ENCODE assay signal across 23 cellular contexts in the genomic region with DNA sequence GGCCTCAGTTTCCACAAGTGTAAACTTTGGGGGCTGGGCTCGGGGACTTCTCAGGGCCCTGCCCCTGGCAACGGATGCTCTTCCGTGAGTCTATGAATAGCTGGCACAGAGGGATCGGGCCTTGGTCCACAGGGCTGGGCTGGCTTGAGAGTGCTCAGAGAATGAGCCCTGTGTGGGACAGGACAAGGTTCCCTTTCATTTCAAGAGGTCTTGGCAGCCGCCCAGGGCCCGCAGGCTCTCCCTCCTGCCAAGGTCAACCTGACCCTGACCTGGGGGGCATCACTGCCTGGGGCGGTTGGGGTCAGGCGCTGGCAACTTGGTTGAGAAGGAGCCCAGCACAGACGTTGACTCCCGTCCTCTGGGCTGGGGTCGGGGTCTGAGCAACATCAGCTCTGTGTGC. TPM values are rescaled to one million over a fixed set of nuclear protein-coding genes. Genes with fewer than 3 reads are reported as not detected.
DNase-seq lines count a peak whose midpoint lies in the region; ATAC-seq, FAIRE-seq and TF ChIP-seq lines count a peak whose summit lies in the region.
"Had no signal": no experiment of that assay in that cellular context is flagged by ENCODE, and none has a peak within 500 bp of the region (broad histone marks: within the 10 kb centered on the region; RNA-seq: fewer than 3 reads in every experiment).

No MANE protein-coding gene starts in this region.

- no peaks in the 10 kb centered on the region for H3K36me3 Mint-ChIP-seq in naive thymus-derived CD4-positive, alpha-beta T cell
- H3K36me3 Mint-ChIP-seq in chondrocyte (ENCODE audit: low read depth) = no peaks in the 10 kb centered on the region
- H3K36me3 Mint-ChIP-seq: activated naive CD8-positive, alpha-beta T cell treated with anti-CD3 and anti-CD28 coated beads, Interleukin-2, amount 10 ng/mL, durations not matched to agents 7 days and 5 days; CD4-positive, CD25-positive, alpha-beta regulatory T cell had no signal

- DNase-seq in Right ventricle myocardium inferior (ENCODE audit: missing footprints) = no peak
- DNase-seq in right atrium auricular region (ENCODE audit: low spot score) = no peak
- peak; percentile 66 for DNase-seq in left ventricle myocardium superior
- DNase-seq in pancreas = peak in 4 of 6 donors; percentile 41 to 83 (median 56)
- no peak for DNase-seq in GM19240 (ENCODE audit: insufficient read length, low spot score)
- DNase-seq in naive thymus-derived CD4-positive, alpha-beta T cell = no peak
- no peak for DNase-seq in chondrocyte (ENCODE audit: low spot score)
- DNase-seq: 8988T; activated CD8-positive, alpha-beta memory T cell treated with anti-CD3 and anti-CD28 coated beads for 24 hours; activated gamma-delta T cell; activated naive CD8-positive, alpha-beta T cell treated with anti-CD3 and anti-CD28 coated beads, Interleukin-2, amount 10 ng/mL, durations not matched to agents 7 days and 5 days; CD4-positive, CD25-positive, alpha-beta regulatory T cell; cerebellar nuclear complex; GM23248; HFFc6; mammary epithelial cell had no signal

- H3K36me3 ChIP-seq in right atrium auricular region (no peaks in the 10 kb centered on the region), pancreas (no peaks in the 10 kb centered on the region)
- H3K36me3 ChIP-seq in naive thymus-derived CD4-positive, alpha-beta T cell (ENCODE audit: control insufficient read depth in 2 of 3, insufficient read depth in 3 of 3, low read length in 3 of 3) = no peaks in the 10 kb centered on the region

- POLR2A ChIA-PET in naive thymus-derived CD4-positive, alpha-beta T cell (lab: Charles Lee) = no interaction called here

- ATAC-seq in Right ventricle myocardium inferior (peak; percentile 27), left ventricle myocardium superior (peak; percentile 74), pancreas (peak in 3 of 4 donors; percentile 35 to 64 (median 51)), GM19035 (IDR thresholded peaks at IDR 0.05; ENCODE audit: unreplicated experiment) (no peak)
- no peak for ATAC-seq in naive thymus-derived CD4-positive, alpha-beta T cell
- ATAC-seq: GM12878, psoas muscle had no signal

- intact Hi-C loops in Right ventricle myocardium inferior (cut with DNase I) (no loop called here), left ventricle myocardium superior (cut with micrococcal nuclease) (no loop called here), pancreas (cut with DNase I) (no loop called here)
- intact Hi-C loops in naive thymus-derived CD4-positive, alpha-beta T cell (cut with micrococcal nuclease) = no loop called here

- peaks cover 14 to 26% (median 21%) of the 10 kb centered on the region in 5 donors for H3K27me3 Mint-ChIP-seq in naive thymus-derived CD4-positive, alpha-beta T cell
- no peaks in the 10 kb centered on the region for H3K27me3 Mint-ChIP-seq in chondrocyte (ENCODE audit: low read depth)

- peaks cover 3 to 20% (median 8%) of the 10 kb centered on the region in 7 donors for H3K4me1 Mint-ChIP-seq in naive thymus-derived CD4-positive, alpha-beta T cell
- H3K4me1 Mint-ChIP-seq in chondrocyte (ENCODE audit: low read depth) = peaks cover 36% of the 10 kb centered on the region

- CTCF ChIA-PET in naive thymus-derived CD4-positive, alpha-beta T cell (lab: Charles Lee) = no interaction called here

- H3K4me3 Mint-ChIP-seq in naive thymus-derived CD4-positive, alpha-beta T cell = no peak overlapping the region
- no peak overlapping the region for H3K4me3 Mint-ChIP-seq in chondrocyte (ENCODE audit: unreplicated experiment)
- H3K4me3 Mint-ChIP-seq: activated naive CD8-positive, alpha-beta T cell treated with anti-CD3 and anti-CD28 coated beads, Interleukin-2, amount 10 ng/mL, durations not matched to agents 7 days and 5 days; CD4-positive, CD25-positive, alpha-beta regulatory T cell; HFFc6 had no signal

- no peaks in the 10 kb centered on the region for H3K9me3 Mint-ChIP-seq in naive thymus-derived CD4-positive, alpha-beta T cell
- no peaks in the 10 kb centered on the region for H3K9me3 Mint-ChIP-seq in chondrocyte (ENCODE audit: low read depth)
- H3K9me3 Mint-ChIP-seq: activated naive CD8-positive, alpha-beta T cell treated with anti-CD3 and anti-CD28 coated beads, Interleukin-2, amount 10 ng/mL, durations not matched to agents 7 days and 5 days; HFFc6 had no signal

- H3K4me3 ChIP-seq in right atrium auricular region (no peak overlapping the region), pancreas (no peak overlapping the region)
- no peak overlapping the region for H3K4me3 ChIP-seq in naive thymus-derived CD4-positive, alpha-beta T cell (ENCODE audit: low read length)
- H3K4me3 ChIP-seq: dorsolateral prefrontal cortex, GM12878, GM23248, psoas muscle, skin epidermis had no signal

- H3K9me3 ChIP-seq in right atrium auricular region (no peaks in the 10 kb centered on the region), pancreas (no peaks in the 10 kb centered on the region)
- no peaks in the 10 kb centered on the region for H3K9me3 ChIP-seq in naive thymus-derived CD4-positive, alpha-beta T cell (ENCODE audit: control insufficient read depth in 2 of 3, low read length in 3 of 3)
- H3K9me3 ChIP-seq: psoas muscle had no signal

- H3K4me1 ChIP-seq in right atrium auricular region (peaks cover 0 to 29% of the 10 kb centered on the region in 2 donors), pancreas (no peaks in the 10 kb centered on the region)
- peaks cover 0 to 7% of the 10 kb centered on the region in 2 donors for H3K4me1 ChIP-seq in naive thymus-derived CD4-positive, alpha-beta T cell (ENCODE audit: control insufficient read depth in 2 of 2, insufficient read depth in 2 of 2, low read length in 2 of 2)

- FAIRE-seq in pancreas (lab: Jason Lieb, UNC) = no peak
- FAIRE-seq: GM12878, keratinocyte had no signal

- no peak for TF ChIP-seq CTCF in right atrium auricular region (IDR thresholded peaks at IDR 0.05)
- TF ChIP-seq CTCF in pancreas (IDR thresholded peaks at IDR 0.05) = no peak
- TF ChIP-seq CTCF in chondrocyte (IDR thresholded peaks at IDR 0.05) = no peak

- whole genome bisulfite sequencing in pancreas, 2 donors = 45 to 53% methylated on average over 11 of the region's 11 CpGs

- no peak overlapping the region for H3K27ac Mint-ChIP-seq in naive thymus-derived CD4-positive, alpha-beta T cell
- no peak overlapping the region for H3K27ac Mint-ChIP-seq in chondrocyte (ENCODE audit: unreplicated experiment)
- H3K27ac Mint-ChIP-seq: activated naive CD8-positive, alpha-beta T cell treated with anti-CD3 and anti-CD28 coated beads, Interleukin-2, amount 10 ng/mL, durations not matched to agents 7 days and 5 days; CD4-positive, CD25-positive, alpha-beta regulatory T cell; HFFc6 had no signal

- H3K27ac ChIP-seq in right atrium auricular region (no peak overlapping the region), pancreas (no peak overlapping the region)
- H3K27ac ChIP-seq in naive thymus-derived CD4-positive, alpha-beta T cell (ENCODE audit: low read depth, low read length) = no peak overlapping the region
- H3K27ac ChIP-seq: dorsolateral prefrontal cortex, GM23248, psoas muscle had no signal

- H3K27me3 ChIP-seq in right atrium auricular region (no peaks in the 10 kb centered on the region), pancreas (no peaks in the 10 kb centered on the region)
- H3K27me3 ChIP-seq in naive thymus-derived CD4-positive, alpha-beta T cell (ENCODE audit: control insufficient read depth in 2 of 2, insufficient read depth in 2 of 2, low read length in 2 of 2) = peaks cover 2 to 9% of the 10 kb centered on the region in 2 donors

RNA-seq across cellular contexts. Expression of gene EPHB3, which starts 36.2 kb away (rescaled TPM):
- total RNA-seq in Right ventricle myocardium inferior (1.6 TPM), right atrium auricular region (1 to 10 TPM; 2.1 to 5.1 TPM), left ventricle myocardium superior (1.6 TPM), pancreas (10 to 100 TPM in 4 of 6 donors, 1 to 10 TPM in 2; 5.8 to 17.3 (median 13.2) TPM), chondrocyte (7.2 to 11.6 TPM (median 7.5 TPM) in 3 replicates)
- polyA plus RNA-seq in pancreas = 10 to 100 TPM; 11.7 to 13.3 TPM
- total RNA-seq in naive thymus-derived CD4-positive, alpha-beta T cell = under 1 TPM; 0.07 to 0.49 (median 0.32) TPM
- polyA plus RNA-seq in naive thymus-derived CD4-positive, alpha-beta T cell = under 1 TPM; 0.04 to 0.35 TPM
- total RNA-seq: CD4-positive, CD25-positive, alpha-beta regulatory T cell; GM12878; NCI-H460 had no signal
- polyA plus RNA-seq: CD4-positive, CD25-positive, alpha-beta regulatory T cell had no signal

Comparison
In these comparisons a context has a peak if more than half of its experiments do, and no peak if none do; other contexts are left out.
1. DNase-seq: peak in left ventricle myocardium superior (single experiment) and pancreas (4 of 6); none in Right ventricle myocardium inferior (single experiment), right atrium auricular region (single experiment), GM19240 (single experiment), naive thymus-derived CD4-positive, alpha-beta T cell (0 of 9) and chondrocyte (single experiment).
2. ATAC-seq: peak in Right ventricle myocardium inferior (single experiment), left ventricle myocardium superior (single experiment) and pancreas (3 of 4); none in GM19035 (single experiment) and naive thymus-derived CD4-positive, alpha-beta T cell (single experiment).